Comparison of ENCODE assay signal across 8 cellular contexts in the genomic region with DNA sequence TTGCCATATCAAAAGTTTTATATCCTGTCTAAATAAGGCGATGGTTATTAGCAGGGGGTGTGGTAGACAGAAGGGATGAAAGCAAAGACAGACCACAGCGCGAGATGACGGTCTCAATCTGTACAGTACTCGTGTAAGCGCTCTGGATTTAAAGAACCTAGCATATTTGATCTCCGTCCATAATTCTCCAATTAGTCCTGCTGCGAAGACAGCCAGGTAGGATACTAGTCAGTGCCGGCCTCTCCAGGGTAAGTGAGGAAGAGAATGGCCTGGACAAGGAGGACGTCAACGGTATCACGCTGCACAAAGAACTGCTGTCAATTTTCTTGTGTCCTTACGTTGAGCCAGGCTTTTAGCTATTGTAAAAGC. TPM values are rescaled to one million over a fixed set of nuclear protein-coding genes. Genes with fewer than 3 reads are reported as not detected.
DNase-seq lines count a peak whose midpoint lies in the region; ATAC-seq and TF ChIP-seq lines count a peak whose summit lies in the region.

No MANE protein-coding gene starts in this region.

- H3K9me3 ChIP-seq in upper lobe of left lung = no peaks in the 10 kb centered on the region

- H3K4me1 ChIP-seq in upper lobe of left lung = peaks cover 11 to 21% (median 15%) of the 10 kb centered on the region in 4 donors

- no peaks in the 10 kb centered on the region for H3K27me3 Mint-ChIP-seq in activated CD8-positive, alpha-beta T cell treated with anti-CD3 and anti-CD28 coated beads for 36 hours

- no peak for TF ChIP-seq CTCF in activated CD8-positive, alpha-beta T cell treated with anti-CD3 and anti-CD28 coated beads for 36 hours (IDR thresholded peaks at IDR 0.05)
- TF ChIP-seq CTCF in upper lobe of left lung (IDR thresholded peaks at IDR 0.05) = no peak

- no peak for TF ChIP-seq EP300 in upper lobe of left lung (IDR thresholded peaks at IDR 0.05)

- peak overlapping the region; percentile 40 to 85 (median 80) for H3K4me3 ChIP-seq in upper lobe of left lung

- intact Hi-C loops in activated CD8-positive, alpha-beta T cell treated with anti-CD3 and anti-CD28 coated beads for 36 hours (cut with micrococcal nuclease) = loop anchor here (5.0 kb wide), 2 partner anchors 143 to 238 kb away; a partner anchor contains a TSS

- CTCF ChIA-PET in activated CD8-positive, alpha-beta T cell treated with anti-CD3 and anti-CD28 coated beads for 36 hours (lab: Charles Lee) = interaction anchor here (1.2 to 1.9 kb wide), 2 partner anchors 143 to 147 kb away, joined by 3 to 4 read pairs; no protein-coding TSS in a partner anchor

- in situ Hi-C loops in Caki2 (cut with HindIII; ENCODE audit: low pct_unique_long_range_greater_than_20kb, low sequenced_read_pairs) = no loop called here

- DNase-seq in Caki2 (ENCODE audit: low read depth) = peak; percentile 17
- DNase-seq in HuH-7 (ENCODE audit: low spot score) = peak; percentile 19
- peak; percentile 54 for DNase-seq in activated CD8-positive, alpha-beta T cell treated with anti-CD3 and anti-CD28 coated beads for 36 hours
- peak; percentile 55 for DNase-seq in islet precursor cell
- no peak for DNase-seq in upper lobe of left lung

- ATAC-seq in GM19023 (IDR thresholded peaks at IDR 0.05; ENCODE audit: unreplicated experiment) (peak; percentile 1), upper lobe of left lung (ENCODE audit: low FRiP score in 2 of 2) (peak in 1 of 2 donors; percentile 11), GM21367 (IDR thresholded peaks at IDR 0.05; ENCODE audit: unreplicated experiment) (no peak), HG03378 (IDR thresholded peaks at IDR 0.05; ENCODE audit: unreplicated experiment) (no peak)
- ATAC-seq in activated CD8-positive, alpha-beta T cell treated with anti-CD3 and anti-CD28 coated beads for 36 hours = peak; percentile 11

- H3K27ac Mint-ChIP-seq in activated CD8-positive, alpha-beta T cell treated with anti-CD3 and anti-CD28 coated beads for 36 hours = no peak overlapping the region

- no peak for TF ChIP-seq POLR2A in upper lobe of left lung (IDR thresholded peaks at IDR 0.05)

- H3K4me1 Mint-ChIP-seq in activated CD8-positive, alpha-beta T cell treated with anti-CD3 and anti-CD28 coated beads for 36 hours (ENCODE audit: low read depth) = peaks cover 5% of the 10 kb centered on the region

- WGBS in upper lobe of left lung, 2 donors = 2 to 7% methylated on average over 13 of the region's 13 CpGs

- H3K36me3 ChIP-seq in upper lobe of left lung = no peaks in the 10 kb centered on the region

- H3K27ac ChIP-seq in upper lobe of left lung = peak overlapping the region in 2 of 4 donors; percentile 91 to 93

- H3K9me3 Mint-ChIP-seq in activated CD8-positive, alpha-beta T cell treated with anti-CD3 and anti-CD28 coated beads for 36 hours = no peaks in the 10 kb centered on the region

- peaks cover 19% of the 10 kb centered on the region for H3K36me3 Mint-ChIP-seq in activated CD8-positive, alpha-beta T cell treated with anti-CD3 and anti-CD28 coated beads for 36 hours (ENCODE audit: low read depth)

- no peaks in the 10 kb centered on the region for H3K27me3 ChIP-seq in upper lobe of left lung

- POLR2A ChIA-PET in activated CD8-positive, alpha-beta T cell treated with anti-CD3 and anti-CD28 coated beads for 36 hours (lab: Charles Lee) = interaction anchor here (0.6 to 2.0 kb wide), 7 partner anchors 14 to 238 kb away, joined by 3 to 11 read pairs (median 3); a partner anchor contains a TSS

- H3K4me3 Mint-ChIP-seq in activated CD8-positive, alpha-beta T cell treated with anti-CD3 and anti-CD28 coated beads for 36 hours = no peak overlapping the region

RNA-seq across cellular contexts. Expression of a gene that starts 0.7 kb away (rescaled TPM):
- 9.4 and 10.8 TPM in 2 replicates for total RNA-seq in Caki2 (2014; rRNA removed; shearing (Covaris generic); ENCODE audit: low replicate concordance)
- 10 to 100 TPM; 25.6 to 26.5 TPM for total RNA-seq in activated CD8-positive, alpha-beta T cell treated with anti-CD3 and anti-CD28 coated beads for 36 hours
- total RNA-seq in upper lobe of left lung = under 1 TPM in 4 of 6 donors, not detected in 2; 0.49 to 0.91 (median 0.59) TPM

Comparison
In these comparisons a context has a peak if more than half of its experiments do, and no peak if none do; other contexts are left out.
1. DNase-seq: peak in Caki2 (single experiment), HuH-7 (single experiment), activated CD8-positive, alpha-beta T cell treated with anti-CD3 and anti-CD28 coated beads for 36 hours (single experiment) and islet precursor cell (single experiment); none in upper lobe of left lung (0 of 2).
2. ATAC-seq: peak in GM19023 (single experiment) and activated CD8-positive, alpha-beta T cell treated with anti-CD3 and anti-CD28 coated beads for 36 hours (single experiment); none in GM21367 (single experiment) and HG03378 (single experiment).